In genomic region chr11:134592391-134592990, GRCh38 we compare ENCODE assay signal across 8 cellular contexts.
DNase-seq lines count a peak whose midpoint lies in the region; ATAC-seq and TF ChIP-seq lines count a peak whose summit lies in the region.

No MANE protein-coding gene starts in this region.

- TF ChIP-seq CTCF in LNCaP clone FGC (IDR thresholded peaks at IDR 0.05; ENCODE audit: control insufficient read depth, extremely low read depth, insufficient read depth): peak; percentile 96

- H3K27ac Mint-ChIP-seq in immature natural killer cell: no peak overlapping the region
- H3K27ac Mint-ChIP-seq in stimulated activated effector memory CD8-positive, alpha-beta T cell treated with anti-CD3 and anti-CD28 coated beads, Interleukin-12 subunit alpha, Interleukin-12 subunit beta, amount 100 ng/mL, for 72 hours: no peak overlapping the region

- H3K4me3 Mint-ChIP-seq in immature natural killer cell: no peak overlapping the region
- H3K4me3 Mint-ChIP-seq in stimulated activated effector memory CD8-positive, alpha-beta T cell treated with anti-CD3 and anti-CD28 coated beads, Interleukin-12 subunit alpha, Interleukin-12 subunit beta, amount 100 ng/mL, for 72 hours: no peak overlapping the region

- H3K4me3 ChIP-seq in LNCaP clone FGC (ENCODE audit: low read depth, low read length): no peak overlapping the region

- peaks cover 2 to 6% (median 5%) of the 10 kb centered on the region in 3 donors for H3K27me3 Mint-ChIP-seq in immature natural killer cell (ENCODE audit: low read depth in 3 of 3)

- no peaks in the 10 kb centered on the region for H3K9me3 Mint-ChIP-seq in immature natural killer cell
- no peaks in the 10 kb centered on the region for H3K9me3 Mint-ChIP-seq in stimulated activated effector memory CD8-positive, alpha-beta T cell treated with anti-CD3 and anti-CD28 coated beads, Interleukin-12 subunit alpha, Interleukin-12 subunit beta, amount 100 ng/mL, for 72 hours

- H3K4me1 Mint-ChIP-seq in immature natural killer cell: peaks cover 5 to 12% of the 10 kb centered on the region in 2 donors
- peaks cover 4% of the 10 kb centered on the region for H3K4me1 Mint-ChIP-seq in stimulated activated effector memory CD8-positive, alpha-beta T cell treated with anti-CD3 and anti-CD28 coated beads, Interleukin-12 subunit alpha, Interleukin-12 subunit beta, amount 100 ng/mL, for 72 hours

- peak; percentile 78 for DNase-seq in DMS 273 (lab: John Stamatoyannopoulos, UW; ENCODE audit: unreplicated experiment)
- no peak for DNase-seq in DMS 273 treated with DMSO at 0.1 percent for 48 hours (lab: John Stamatoyannopoulos, UW)
- DNase-seq in LNCaP clone FGC (ENCODE audit: low read depth): peak; percentile 52
- peak; percentile 80 for DNase-seq in activated CD8-positive, alpha-beta memory T cell treated with anti-CD3 and anti-CD28 coated beads for 24 hours
- DNase-seq in immature natural killer cell: peak; percentile 23 to 48 (median 43)
- peak; percentile 27 to 78 for DNase-seq in stimulated activated effector memory CD8-positive, alpha-beta T cell treated with anti-CD3 and anti-CD28 coated beads, Interleukin-12 subunit alpha, Interleukin-12 subunit beta, amount 100 ng/mL, for 72 hours (ENCODE audit: low spot score in 2 of 2)

- ATAC-seq in stimulated activated effector memory CD8-positive, alpha-beta T cell treated with anti-CD3 and anti-CD28 coated beads, Interleukin-12 subunit alpha, Interleukin-12 subunit beta, amount 100 ng/mL, for 72 hours: peak; percentile 81
- no peak for ATAC-seq in GM21717 (IDR thresholded peaks at IDR 0.05; ENCODE audit: unreplicated experiment)
- ATAC-seq in GM21526 (IDR thresholded peaks at IDR 0.05; ENCODE audit: low FRiP score, unreplicated experiment): no peak

- H3K36me3 Mint-ChIP-seq in immature natural killer cell: no peaks in the 10 kb centered on the region
- H3K36me3 Mint-ChIP-seq in stimulated activated effector memory CD8-positive, alpha-beta T cell treated with anti-CD3 and anti-CD28 coated beads, Interleukin-12 subunit alpha, Interleukin-12 subunit beta, amount 100 ng/mL, for 72 hours: no peaks in the 10 kb centered on the region
